In genomic region chr1:185157599-185158469, GRCh38 we compare ENCODE assay signal across 8 cellular contexts. TPM values are rescaled to one million over a fixed set of nuclear protein-coding genes. Genes with fewer than 3 reads are reported as not detected.
A peak's percentile ranks its signal among the peaks of the same experiment; 100 is the strongest.
DNase-seq lines count a peak whose midpoint lies in the region; ATAC-seq lines count a peak whose summit lies in the region.

No MANE protein-coding gene starts in this region.

- H3K9me3 ChIP-seq in right cardiac atrium (ENCODE audit: control insufficient read depth, low read length): no peaks in the 10 kb centered on the region
- no peaks in the 10 kb centered on the region for H3K9me3 ChIP-seq in skeletal muscle satellite cell (replicated peaks; ENCODE audit: low read length)

- H3K36me3 ChIP-seq in skeletal muscle satellite cell (ENCODE audit: insufficient read depth, low read length): peaks cover 2% of the 10 kb centered on the region

- H3K4me2 ChIP-seq in skeletal muscle satellite cell (ENCODE audit: low read length): peak overlapping the region; percentile 95

- peak overlapping the region; percentile 96 for H3K27ac ChIP-seq in right cardiac atrium (ENCODE audit: low read length)

- no peak for ATAC-seq in right cardiac atrium
- ATAC-seq in GM18858 (IDR thresholded peaks at IDR 0.05; ENCODE audit: unreplicated experiment): no peak

- H3K4me1 ChIP-seq in right cardiac atrium (ENCODE audit: control insufficient read depth, insufficient read depth, low read length) (peaks cover 5% of the 10 kb centered on the region), skeletal muscle satellite cell (ENCODE audit: control insufficient read depth, insufficient read depth, low read length) (peaks cover 20% of the 10 kb centered on the region)

- peak overlapping the region; percentile 87 for H3K4me3 ChIP-seq in right cardiac atrium (ENCODE audit: low read length)
- peak overlapping the region; percentile 82 for H3K4me3 ChIP-seq in skeletal muscle satellite cell (ENCODE audit: low read length)

- intact Hi-C loops in right cardiac atrium (cut with DNase I): loop anchor here in 1 of 4 donors (5.0 kb wide), 1 partner anchor 159 kb away; the partner anchor contains the start of gene IVNS1ABP

- H3K27me3 ChIP-seq in right cardiac atrium (ENCODE audit: control insufficient read depth, insufficient read depth) (no peaks in the 10 kb centered on the region), skeletal muscle satellite cell (ENCODE audit: control insufficient read depth, insufficient read depth, low read length) (no peaks in the 10 kb centered on the region)

- DNase-seq in CD1c-positive myeloid dendritic cell (ENCODE audit: extremely low spot score): peak; percentile 35
- DNase-seq in HS-5 (ENCODE audit: low read depth): peak; percentile 18
- DNase-seq in activated T-cell treated with anti-CD3 and anti-CD28 coated beads, Interleukin-2, amount 50 U/mL, for 48 hours: peak; percentile 25 to 27
- DNase-seq in right cardiac atrium: no peak
- DNase-seq in stimulated activated CD4-positive, alpha-beta T cell treated with anti-CD3 and anti-CD28 coated beads, Interleukin-2, amount 100 ng/mL, for 48 hours: no peak
- no peak for DNase-seq in NCI-H524 treated with DMSO at 0.1 percent for 48 hours (lab: John Stamatoyannopoulos, UW)

- under 1% methylated on average over 20 of the region's 20 CpGs for WGBS in right cardiac atrium

- peak overlapping the region; percentile 90 for H3K9ac ChIP-seq in skeletal muscle satellite cell (ENCODE audit: low read depth, low read length)

RNA-seq across cellular contexts. Expression of gene SWT1, which starts 0.9 kb away (rescaled TPM):
- total RNA-seq in right cardiac atrium: 1 to 10 TPM; 5.3 to 7.7 (median 6.6) TPM
- polyA plus RNA-seq in right cardiac atrium: 1.9 TPM
- total RNA-seq in skeletal muscle satellite cell (2012; rRNA removed): 2.8 and 3.3 TPM in 2 replicates

RNA-seq across cellular contexts. Expression of gene TRMT1L, which starts 1.1 kb away (rescaled TPM):
- total RNA-seq in right cardiac atrium: 10 to 100 TPM; 14.5 to 31.1 (median 20.8) TPM
- 12.2 TPM for polyA plus RNA-seq in right cardiac atrium
- 14.7 and 18.8 TPM in 2 replicates for total RNA-seq in skeletal muscle satellite cell (2012; rRNA removed)

Comparison
In these comparisons a context has a peak if more than half of its experiments do, and no peak if none do; other contexts are left out.
1. DNase-seq: peak in CD1c-positive myeloid dendritic cell (single experiment), HS-5 (single experiment) and activated T-cell treated with anti-CD3 and anti-CD28 coated beads, Interleukin-2, amount 50 U/mL, for 48 hours (2 of 2); none in right cardiac atrium (0 of 3), stimulated activated CD4-positive, alpha-beta T cell treated with anti-CD3 and anti-CD28 coated beads, Interleukin-2, amount 100 ng/mL, for 48 hours (0 of 2) and NCI-H524 treated with DMSO at 0.1 percent for 48 hours (single experiment).